In the genomic region with DNA sequence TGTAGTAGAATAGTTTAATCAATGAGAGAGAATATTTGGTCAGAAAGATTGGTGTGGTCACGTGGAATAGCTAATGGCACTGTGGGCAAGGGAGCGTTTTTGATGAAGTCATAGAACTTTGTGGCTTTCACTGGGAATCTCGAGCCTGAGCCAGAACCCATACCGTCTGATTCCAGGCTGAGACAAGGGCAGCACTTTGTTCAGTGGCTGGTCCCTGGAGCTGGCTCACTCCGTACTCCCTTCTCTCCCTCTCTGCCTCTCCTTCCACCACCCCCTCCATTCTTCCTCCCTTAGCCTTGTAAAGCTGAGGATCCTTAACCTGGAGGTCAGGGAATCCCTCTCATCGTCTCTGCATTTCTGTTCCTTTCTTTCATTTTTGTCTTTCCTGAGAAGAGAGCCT, we compare ENCODE assay signal across 5 cellular contexts. TPM values are rescaled to one million over a fixed set of nuclear protein-coding genes. Genes with fewer than 3 reads are reported as not detected.
A peak's percentile ranks its signal among the peaks of the same experiment; 100 is the strongest.
DNase-seq lines count a peak whose midpoint lies in the region; ATAC-seq and TF ChIP-seq lines count a peak whose summit lies in the region.
"Not testable (repeated sequence)": the region's sequence is repeated elsewhere in the genome, so short reads cannot be mapped to it uniquely, and the experiment has no call there.

No MANE protein-coding gene starts in this region.

- not testable (repeated sequence) for H3K4me2 ChIP-seq in GM23338

- not testable (repeated sequence) for TF ChIP-seq CTCF in GM23338 (conservative IDR thresholded peaks at IDR 0.05; ENCODE audit: low read depth in 2 of 2); Panc1 (IDR thresholded peaks at IDR 0.05); thoracic aorta (IDR thresholded peaks at IDR 0.05); upper lobe of right lung (IDR thresholded peaks at IDR 0.05)

- in situ Hi-C loops in Panc1 (cut with HindIII; ENCODE audit: low pct_unique_long_range_greater_than_20kb, low sequenced_read_pairs) = not testable (repeated sequence)

- not testable (repeated sequence) for H2AFZ ChIP-seq in GM23338

- H3K27ac Mint-ChIP-seq in GM23338 = not testable (repeated sequence)

- not testable (repeated sequence) for H3K27me3 Mint-ChIP-seq in GM23338 (ENCODE audit: insufficient read depth, low read depth, poor library complexity)

- CTCF ChIA-PET in Panc1 (lab: Charles Lee) = not testable (repeated sequence)

- peak; percentile 43 for ATAC-seq in GM23338
- ATAC-seq in Panc1 = peak; percentile 89
- ATAC-seq in sciatic nerve = peak; percentile 77
- ATAC-seq in thoracic aorta (ENCODE audit: insufficient number of reproducible peaks, low FRiP score, low read depth) = peak; percentile 46
- ATAC-seq in upper lobe of right lung = peak; percentile 22

- DNase-seq in GM23338 (ENCODE audit: low spot score); Panc1 (ENCODE audit: low read depth, low spot score); sciatic nerve (ENCODE audit: low spot score); thoracic aorta (ENCODE audit: low spot score); upper lobe of right lung: not testable (repeated sequence)

- not testable (repeated sequence) for BruUV-seq in Panc1 (replicated peaks; lab: Mats Ljungman, UMichigan)

- not testable (repeated sequence) for H3K9me2 ChIP-seq in GM23338 (ENCODE audit: insufficient read depth)

- not testable (repeated sequence) for H3K36me3 ChIP-seq in GM23338 (ENCODE audit: insufficient read depth); Panc1 (ENCODE audit: control insufficient read depth, insufficient read depth, low read length); thoracic aorta; upper lobe of right lung

- H4K20me1 ChIP-seq in GM23338 (replicated peaks; ENCODE audit: insufficient read depth) = not testable (repeated sequence)

- not testable (repeated sequence) for H3K4me3 ChIP-seq in GM23338; Panc1 (ENCODE audit: low read depth in 2 of 2, low read length in 2 of 2); thoracic aorta; upper lobe of right lung

- not testable (repeated sequence) for H3K4me1 ChIP-seq in GM23338 (ENCODE audit: insufficient read depth); Panc1 (ENCODE audit: control insufficient read depth, insufficient read depth, low read length); thoracic aorta (ENCODE audit: control insufficient read depth in 1 of 2, low read depth in 2 of 2); upper lobe of right lung

- not testable (repeated sequence) for H3K27me3 ChIP-seq in GM23338 (ENCODE audit: insufficient read depth); Panc1 (ENCODE audit: control insufficient read depth, insufficient read depth, low read length); thoracic aorta (replicated peaks; ENCODE audit: insufficient read depth); upper lobe of right lung

- POLR2A ChIA-PET in Panc1 (lab: Charles Lee) = not testable (repeated sequence)

- H3K79me2 ChIP-seq in GM23338 (replicated peaks; ENCODE audit: insufficient read depth) = not testable (repeated sequence)

- H3K4me3 Mint-ChIP-seq in GM23338 = not testable (repeated sequence)

- not testable (repeated sequence) for H3K36me3 Mint-ChIP-seq in GM23338 (ENCODE audit: low read depth)

- not testable (repeated sequence) for H3K4me1 Mint-ChIP-seq in GM23338

- not testable (repeated sequence) for H3K27ac ChIP-seq in GM23338 (ENCODE audit: low read depth); Panc1 (ENCODE audit: low read length); thoracic aorta; upper lobe of right lung

- not testable (repeated sequence) for H3F3A ChIP-seq in GM23338 (replicated peaks; ENCODE audit: low read depth)

- not testable (repeated sequence) for H3K9me3 ChIP-seq in Panc1 (ENCODE audit: control insufficient read depth, insufficient read depth, low read depth, low read length); thoracic aorta; upper lobe of right lung

- H3K9me3 Mint-ChIP-seq in GM23338 = not testable (repeated sequence)

- intact Hi-C loops in Panc1 (cut with micrococcal nuclease; ENCODE audit: unreplicated experiment); sciatic nerve (cut with DNase I); upper lobe of right lung (cut with DNase I): not testable (repeated sequence)

RNA-seq across cellular contexts. Expression of a gene that starts 13.0 kb away (rescaled TPM):
- 15.4 and 18.0 TPM in 2 replicates for total RNA-seq in GM23338 (2014; rRNA removed; shearing (Covaris generic))
- polyA plus RNA-seq in GM23338 (2016; fragmentation: Nextera tagmentation; extraction: Ambion mirVana) = 4.3 and 7.3 TPM in 2 replicates
- total RNA-seq in Panc1 (2021; ENCODE audit: unreplicated experiment) = 97.9 TPM
- polyA plus RNA-seq in Panc1 (2012; ENCODE audit: insufficient read length) = 18.3 TPM
- 134 TPM for total RNA-seq in sciatic nerve
- total RNA-seq in thoracic aorta = 100 to 1,000 TPM in 1 of 2 donors, 10 to 100 TPM in 1; 85.5 to 133 TPM
- 94.3 TPM for total RNA-seq in upper lobe of right lung

Comparison
In these comparisons a context has a peak if more than half of its experiments do, and no peak if none do; other contexts are left out.
1. ATAC-seq: peak in every context shown above with its lines; median percentile 89 in Panc1; 77 in sciatic nerve; 46 in thoracic aorta; 43 in GM23338; 22 in upper lobe of right lung.